ENCODE assay signal across 26 cellular contexts in the genomic region with DNA sequence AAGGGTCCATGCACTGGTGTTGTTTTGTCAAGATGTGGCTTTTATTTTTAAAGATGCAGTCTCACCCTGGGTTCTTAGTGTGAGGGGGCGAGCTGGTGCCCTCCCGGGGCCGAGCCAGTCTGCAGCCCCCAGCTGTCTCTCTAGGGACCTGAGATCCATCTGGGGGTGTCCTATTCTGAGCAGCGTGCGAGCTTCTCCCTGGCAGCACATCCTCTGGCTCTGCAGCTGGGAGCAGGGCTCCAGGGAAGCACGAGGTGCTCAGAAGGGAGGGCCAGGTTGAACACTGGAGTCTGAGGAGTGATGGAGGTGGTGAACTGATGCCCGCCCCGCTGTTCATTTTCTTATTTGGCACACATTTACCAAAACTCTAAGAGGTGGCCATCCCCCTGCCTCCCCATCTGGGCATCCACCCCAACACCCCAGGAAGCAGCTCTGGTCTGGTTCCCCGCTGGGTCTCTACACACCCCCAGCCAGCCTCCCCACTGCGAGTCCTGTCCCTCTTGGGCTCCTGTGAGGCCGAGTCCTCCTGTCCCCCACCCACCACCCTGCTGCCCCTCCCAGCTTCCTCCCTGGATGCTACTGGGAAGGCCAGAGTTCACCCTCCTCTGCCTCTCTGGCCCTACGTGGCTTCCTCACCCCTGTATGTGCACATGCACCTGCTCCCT.
"Had no signal": no experiment of that assay in that cellular context is flagged by ENCODE, and none has a peak within 500 bp of the region (broad histone marks: within the 10 kb centered on the region; RNA-seq: fewer than 3 reads in every experiment).

No MANE protein-coding gene starts in this region.

- FAIRE-seq: astrocyte, endothelial cell of umbilical vein, urothelium cell line had no signal

- H3K27me3 ChIP-seq: brain microvascular endothelial cell, testis had no signal

- H2AFZ ChIP-seq: parathyroid adenoma had no signal

- H3K4me1 ChIP-seq: gastroesophageal sphincter, left lung, parathyroid adenoma, testis, transverse colon had no signal

- H3K36me3 ChIP-seq: brain microvascular endothelial cell, gastroesophageal sphincter, left lung, transverse colon, WERI-Rb-1 had no signal

- H3K79me2 ChIP-seq: parathyroid adenoma had no signal

- H3K9me3 ChIP-seq: testis, transverse colon had no signal

- H3K4me3 ChIP-seq: gastroesophageal sphincter, left lung, testis, transverse colon had no signal

- H3K27ac ChIP-seq: brain microvascular endothelial cell, gastroesophageal sphincter, left lung, parathyroid adenoma, testis, transverse colon, WERI-Rb-1 had no signal

- H3K9ac ChIP-seq: parathyroid adenoma had no signal

- DNase-seq: activated CD4-positive, alpha-beta T cell treated with anti-CD3 and anti-CD28 coated beads, Interleukin-2, amount 50 U/mL, for 1 hour; activated CD8-positive, alpha-beta T cell treated with anti-CD3 and anti-CD28 coated beads for 36 hours; activated gamma-delta T cell treated with Interleukin-2 at 50 U/mL for 16 hours; activated naive CD4-positive, alpha-beta T cell treated with anti-CD3 and anti-CD28 coated beads, Interleukin-2, amount 50 U/mL, for 16 hours; activated T-cell treated with anti-CD3 and anti-CD28 coated beads, Interleukin-2, amount 50 U/mL, for 4 hours; amniotic stem cell; brain microvascular endothelial cell; caudate nucleus; kidney glomerular epithelial cell; left lung; midbrain; naive thymus-derived CD4-positive, alpha-beta T cell; nucleus accumbens; right cardiac atrium; stimulated activated CD4-positive, alpha-beta T cell treated with anti-CD3 and anti-CD28 coated beads, Interleukin-12 subunit alpha, Interleukin-12 subunit beta, amount 100 ng/mL, for 4 hours; stimulated activated CD4-positive, alpha-beta T cell treated with anti-CD3 and anti-CD28 coated beads, Interleukin-4, amount 100 ng/mL, for 1 hour; stimulated activated naive CD8-positive, alpha-beta T cell treated with anti-CD3 and anti-CD28 coated beads, Interleukin-15, Interleukin-2, amounts not matched to agents 100 U/mL and 50 U/mL, for 24 hours; T-helper 9 cell; testis; transverse colon; WERI-Rb-1 had no signal
